ENCODE assay signal across 21 cellular contexts in genomic region chr20:60269571-60270162, GRCh38.
"Had no signal": no experiment of that assay in that cellular context is flagged by ENCODE, and none has a peak within 500 bp of the region (broad histone marks: within the 10 kb centered on the region; RNA-seq: fewer than 3 reads in every experiment).

No MANE protein-coding gene starts in this region.

- H3K9me3 Mint-ChIP-seq: immature natural killer cell; memory B cell; mesothelial cell of epicardium; natural killer cell; stimulated activated naive CD8-positive, alpha-beta T cell treated with anti-CD3 and anti-CD28 coated beads, Interleukin-15, amount 100 ng/mL, for 72 hours had no signal

- H3K27me3 ChIP-seq: colonic mucosa, pancreas, right lobe of liver, testis, tibial nerve had no signal

- ATAC-seq: lower lobe of right lung; natural killer cell; pancreas; right lobe of liver; stimulated activated naive B cell treated with anti-CD40 and anti-IgM and Interleukin-4, amounts not matched to agents 10 μg/mL and 1 μg/mL and 100 μg/mL, for 72 hours; stimulated activated naive CD8-positive, alpha-beta T cell treated with anti-CD3 and anti-CD28 coated beads, Interleukin-15, amount 100 ng/mL, for 72 hours had no signal

- H3K4me1 Mint-ChIP-seq: immature natural killer cell; memory B cell; mesothelial cell of epicardium; natural killer cell; stimulated activated naive B cell treated with anti-CD40 and anti-IgM and Interleukin-4, amounts not matched to agents 10 μg/mL and 1 μg/mL and 100 μg/mL, for 72 hours had no signal

- H3K4me3 ChIP-seq: colonic mucosa, esophagus squamous epithelium, left ventricle myocardium inferior, lower lobe of right lung, pancreas, prostate gland, right lobe of liver, spleen, testis, tibial nerve had no signal

- DNase-seq: colonic mucosa; dermis blood vessel endothelial cell; esophagus squamous epithelium; immature natural killer cell; left ventricle myocardium inferior; lower lobe of right lung; natural killer cell; occipital lobe; pancreas; retina; right lobe of liver; spleen; stimulated activated CD4-positive, alpha-beta T cell treated with anti-CD3 and anti-CD28 coated beads, Interleukin-2, amount 100 ng/mL, for 24 hours; stimulated activated CD4-positive, alpha-beta T cell treated with anti-CD3 and anti-CD28 coated beads, Interleukin-4, amount 100 ng/mL, for 4 hours; stimulated activated naive B cell treated with anti-CD40 and anti-IgM and Interleukin-4, amounts not matched to agents 10 μg/mL and 1 μg/mL and 100 μg/mL, for 72 hours; stimulated activated naive CD8-positive, alpha-beta T cell treated with anti-CD3 and anti-CD28 coated beads, Interleukin-15, amount 100 ng/mL, for 72 hours; testis had no signal

- H3K4me1 ChIP-seq: colonic mucosa, esophagus squamous epithelium, left ventricle myocardium inferior, lower lobe of right lung, pancreas, prostate gland, right lobe of liver, tibial nerve had no signal

- H3K27me3 Mint-ChIP-seq: memory B cell; stimulated activated naive CD8-positive, alpha-beta T cell treated with anti-CD3 and anti-CD28 coated beads, Interleukin-15, amount 100 ng/mL, for 72 hours had no signal

- H3K36me3 Mint-ChIP-seq: memory B cell; mesothelial cell of epicardium; natural killer cell; stimulated activated naive B cell treated with anti-CD40 and anti-IgM and Interleukin-4, amounts not matched to agents 10 μg/mL and 1 μg/mL and 100 μg/mL, for 72 hours had no signal

- H3K27ac Mint-ChIP-seq: immature natural killer cell; memory B cell; mesothelial cell of epicardium; natural killer cell; stimulated activated naive B cell treated with anti-CD40 and anti-IgM and Interleukin-4, amounts not matched to agents 10 μg/mL and 1 μg/mL and 100 μg/mL, for 72 hours; stimulated activated naive CD8-positive, alpha-beta T cell treated with anti-CD3 and anti-CD28 coated beads, Interleukin-15, amount 100 ng/mL, for 72 hours had no signal

- H3K4me3 Mint-ChIP-seq: immature natural killer cell; memory B cell; mesothelial cell of epicardium; natural killer cell; stimulated activated naive B cell treated with anti-CD40 and anti-IgM and Interleukin-4, amounts not matched to agents 10 μg/mL and 1 μg/mL and 100 μg/mL, for 72 hours; stimulated activated naive CD8-positive, alpha-beta T cell treated with anti-CD3 and anti-CD28 coated beads, Interleukin-15, amount 100 ng/mL, for 72 hours had no signal

- H3K9me3 ChIP-seq: colonic mucosa, esophagus squamous epithelium, left ventricle myocardium inferior, lower lobe of right lung, pancreas, prostate gland, right lobe of liver, spleen, testis, tibial nerve had no signal

- H3K27ac ChIP-seq: colonic mucosa, esophagus squamous epithelium, left ventricle myocardium inferior, lower lobe of right lung, pancreas, prostate gland, right lobe of liver, spleen, testis, tibial nerve had no signal

- H3K36me3 ChIP-seq: colonic mucosa, esophagus squamous epithelium, left ventricle myocardium inferior, lower lobe of right lung, pancreas, prostate gland, right lobe of liver, spleen, tibial nerve had no signal
